Comparison of ENCODE assay signal across 11 cellular contexts in genomic region chr12:115322275-115322674, GRCh38.
DNase-seq lines count a peak whose midpoint lies in the region; ATAC-seq and TF ChIP-seq lines count a peak whose summit lies in the region.
"Had no signal": no experiment of that assay in that cellular context is flagged by ENCODE, and none has a peak within 500 bp of the region (broad histone marks: within the 10 kb centered on the region; RNA-seq: fewer than 3 reads in every experiment).

No MANE protein-coding gene starts in this region.

- ATAC-seq in GM21423 (IDR thresholded peaks at IDR 0.05; ENCODE audit: unreplicated experiment) = peak; percentile 88
- ATAC-seq in HG03460 (IDR thresholded peaks at IDR 0.05; ENCODE audit: unreplicated experiment) = peak; percentile 67

- TF ChIP-seq CTCF in GM10266 (IDR thresholded peaks at IDR 0.05; ENCODE audit: control insufficient read depth, insufficient read depth, low read depth, missing control alignments) = no peak

- no peaks in the 10 kb centered on the region for H3K36me3 Mint-ChIP-seq in activated T-helper 1 cell treated with anti-CD3 and anti-CD28 coated beads, Interleukin-12 subunit alpha, Interleukin-12 subunit beta, Interleukin-2, Interleukin-4 antibody, amounts not matched to agents 30 ng/mL and 10 ng/mL and 1 ng/mL, durations not matched to agents 14 hours and 24 hours and 36 hours (ENCODE audit: low read depth)
- H3K36me3 Mint-ChIP-seq in T-helper 2 cell treated with Interferon-gamma antibody and Interleukin-4, amounts not matched to agents 5 μg/mL and 100 μg/mL, for 36 hours (ENCODE audit: low read depth) = no peaks in the 10 kb centered on the region

- H3K4me1 Mint-ChIP-seq in activated T-helper 1 cell treated with anti-CD3 and anti-CD28 coated beads, Interleukin-12 subunit alpha, Interleukin-12 subunit beta, Interleukin-2, Interleukin-4 antibody, amounts not matched to agents 30 ng/mL and 10 ng/mL and 1 ng/mL, durations not matched to agents 14 hours and 24 hours and 36 hours (ENCODE audit: low read depth) = no peaks in the 10 kb centered on the region
- no peaks in the 10 kb centered on the region for H3K4me1 Mint-ChIP-seq in T-helper 2 cell treated with Interferon-gamma antibody and Interleukin-4, amounts not matched to agents 5 μg/mL and 100 μg/mL, for 36 hours (ENCODE audit: low read depth)

- no peak overlapping the region for H3K4me3 Mint-ChIP-seq in activated T-helper 1 cell treated with anti-CD3 and anti-CD28 coated beads, Interleukin-12 subunit alpha, Interleukin-12 subunit beta, Interleukin-2, Interleukin-4 antibody, amounts not matched to agents 30 ng/mL and 10 ng/mL and 1 ng/mL, durations not matched to agents 14 hours and 24 hours and 36 hours
- H3K4me3 Mint-ChIP-seq in T-helper 2 cell treated with Interferon-gamma antibody and Interleukin-4, amounts not matched to agents 5 μg/mL and 100 μg/mL, for 36 hours = no peak overlapping the region

- DNase-seq in GM10266 (ENCODE audit: extremely low spot score) (peak; percentile 30), epithelial cell of prostate (ENCODE audit: low read depth, low spot score) (peak; percentile 46)
- no peak for DNase-seq in activated effector memory CD4-positive, alpha-beta T cell treated with Interleukin-2 at 50 U/mL for 16 hours
- no peak for DNase-seq in effector CD8-positive, alpha-beta T cell (lab: John Stamatoyannopoulos, UW)
- no peak for DNase-seq in activated T-helper 1 cell treated with anti-CD3 and anti-CD28 coated beads, Interleukin-12 subunit alpha, Interleukin-12 subunit beta, Interleukin-2, Interleukin-4 antibody, amounts not matched to agents 30 ng/mL and 10 ng/mL and 1 ng/mL, durations not matched to agents 14 hours and 24 hours and 36 hours (ENCODE audit: low spot score)
- DNase-seq in T-helper 2 cell treated with Interferon-gamma antibody and Interleukin-4, amounts not matched to agents 5 μg/mL and 100 μg/mL, for 36 hours (ENCODE audit: low spot score) = no peak
- DNase-seq: activated effector memory CD4-positive, alpha-beta T cell treated with anti-CD3 and anti-CD28 coated beads, Interleukin-2, amount 50 U/mL, for 16 hours; NCI-H1930 had no signal

- intact Hi-C loops in activated T-helper 1 cell treated with anti-CD3 and anti-CD28 coated beads, Interleukin-12 subunit alpha, Interleukin-12 subunit beta, Interleukin-2, Interleukin-4 antibody, amounts not matched to agents 30 ng/mL and 10 ng/mL and 1 ng/mL, durations not matched to agents 14 hours and 24 hours and 36 hours (cut with micrococcal nuclease) = no loop called here

- peaks cover 4% of the 10 kb centered on the region for H3K9me3 Mint-ChIP-seq in activated T-helper 1 cell treated with anti-CD3 and anti-CD28 coated beads, Interleukin-12 subunit alpha, Interleukin-12 subunit beta, Interleukin-2, Interleukin-4 antibody, amounts not matched to agents 30 ng/mL and 10 ng/mL and 1 ng/mL, durations not matched to agents 14 hours and 24 hours and 36 hours
- H3K9me3 Mint-ChIP-seq in T-helper 2 cell treated with Interferon-gamma antibody and Interleukin-4, amounts not matched to agents 5 μg/mL and 100 μg/mL, for 36 hours = peaks cover 9% of the 10 kb centered on the region

- H3K27ac ChIP-seq in epithelial cell of prostate = peak overlapping the region; percentile 89
- H3K27ac ChIP-seq: esophagus muscularis mucosa had no signal

- no peak overlapping the region for H3K27ac Mint-ChIP-seq in activated T-helper 1 cell treated with anti-CD3 and anti-CD28 coated beads, Interleukin-12 subunit alpha, Interleukin-12 subunit beta, Interleukin-2, Interleukin-4 antibody, amounts not matched to agents 30 ng/mL and 10 ng/mL and 1 ng/mL, durations not matched to agents 14 hours and 24 hours and 36 hours
- H3K27ac Mint-ChIP-seq in T-helper 2 cell treated with Interferon-gamma antibody and Interleukin-4, amounts not matched to agents 5 μg/mL and 100 μg/mL, for 36 hours = no peak overlapping the region

- H3K27me3 Mint-ChIP-seq in activated T-helper 1 cell treated with anti-CD3 and anti-CD28 coated beads, Interleukin-12 subunit alpha, Interleukin-12 subunit beta, Interleukin-2, Interleukin-4 antibody, amounts not matched to agents 30 ng/mL and 10 ng/mL and 1 ng/mL, durations not matched to agents 14 hours and 24 hours and 36 hours (ENCODE audit: insufficient read depth) = no peaks in the 10 kb centered on the region
- no peaks in the 10 kb centered on the region for H3K27me3 Mint-ChIP-seq in T-helper 2 cell treated with Interferon-gamma antibody and Interleukin-4, amounts not matched to agents 5 μg/mL and 100 μg/mL, for 36 hours (ENCODE audit: low read depth)

Comparison
In these comparisons a context has a peak if more than half of its experiments do, and no peak if none do; other contexts are left out.
1. DNase-seq: peak in GM10266 (single experiment) and epithelial cell of prostate (single experiment); none in activated effector memory CD4-positive, alpha-beta T cell treated with Interleukin-2 at 50 U/mL for 16 hours (single experiment), effector CD8-positive, alpha-beta T cell (single experiment), activated T-helper 1 cell treated with anti-CD3 and anti-CD28 coated beads, Interleukin-12 subunit alpha, Interleukin-12 subunit beta, Interleukin-2, Interleukin-4 antibody, amounts not matched to agents 30 ng/mL and 10 ng/mL and 1 ng/mL, durations not matched to agents 14 hours and 24 hours and 36 hours (single experiment) and T-helper 2 cell treated with Interferon-gamma antibody and Interleukin-4, amounts not matched to agents 5 μg/mL and 100 μg/mL, for 36 hours (single experiment).